Comparison of ENCODE assay signal across 8 cellular contexts in genomic region chr5:122756263-122756911, GRCh38. TPM values are rescaled to one million over a fixed set of nuclear protein-coding genes. Genes with fewer than 3 reads are reported as not detected.
DNase-seq lines count a peak whose midpoint lies in the region; TF ChIP-seq lines count a peak whose summit lies in the region.

No MANE protein-coding gene starts in this region.

- in situ Hi-C loops in GM13977 (cut with MboI; ENCODE audit: low pct_unique_long_range_greater_than_20kb, low sequenced_read_pairs, unreplicated experiment): no loop called here

- H3K4me3 ChIP-seq in fibroblast of the aortic adventitia (ENCODE audit: low read depth, low read length) (no peak overlapping the region), coronary artery (no peak overlapping the region)

- DNase-seq in GM13977 (ENCODE audit: low spot score) (peak; percentile 41), HCEC 1CT (peak; percentile 87), NCI-H226 (peak; percentile 78), fibroblast of the aortic adventitia (ENCODE audit: low read depth) (peak; percentile 94), NCI-H187 (lab: John Stamatoyannopoulos, UW) (no peak), coronary artery (ENCODE audit: low spot score) (no peak)
- DNase-seq in activated CD4-positive, alpha-beta T cell treated with anti-CD3 and anti-CD28 coated beads for 4 hours: no peak
- DNase-seq in stimulated activated CD4-positive, alpha-beta T cell treated with anti-CD3 and anti-CD28 coated beads, Interleukin-12 subunit alpha, Interleukin-12 subunit beta, amount 100 ng/mL, for 4 hours: no peak

- peak overlapping the region in 1 of 2 donors; percentile 29 for H3K27ac ChIP-seq in coronary artery

- no peak for TF ChIP-seq CTCF in GM13977 (IDR thresholded peaks at IDR 0.05; ENCODE audit: extremely low read depth, insufficient read depth, missing control alignments)
- TF ChIP-seq CTCF in fibroblast of the aortic adventitia (IDR thresholded peaks at IDR 0.05; ENCODE audit: insufficient read depth, low read length): no peak
- no peak for TF ChIP-seq CTCF in coronary artery (IDR thresholded peaks at IDR 0.05)

RNA-seq across cellular contexts. Expression of gene SNX2, which starts 18.5 kb away (rescaled TPM):
- total RNA-seq in fibroblast of the aortic adventitia (ENCODE audit: low replicate concordance): 89.4 and 184 TPM in 2 replicates

Comparison
In these comparisons a context has a peak if more than half of its experiments do, and no peak if none do; other contexts are left out.
1. DNase-seq: peak in GM13977 (single experiment), HCEC 1CT (single experiment), NCI-H226 (single experiment) and fibroblast of the aortic adventitia (single experiment); none in NCI-H187 (0 of 2), coronary artery (single experiment), activated CD4-positive, alpha-beta T cell treated with anti-CD3 and anti-CD28 coated beads for 4 hours (0 of 2) and stimulated activated CD4-positive, alpha-beta T cell treated with anti-CD3 and anti-CD28 coated beads, Interleukin-12 subunit alpha, Interleukin-12 subunit beta, amount 100 ng/mL, for 4 hours (single experiment).